In the genomic region with DNA sequence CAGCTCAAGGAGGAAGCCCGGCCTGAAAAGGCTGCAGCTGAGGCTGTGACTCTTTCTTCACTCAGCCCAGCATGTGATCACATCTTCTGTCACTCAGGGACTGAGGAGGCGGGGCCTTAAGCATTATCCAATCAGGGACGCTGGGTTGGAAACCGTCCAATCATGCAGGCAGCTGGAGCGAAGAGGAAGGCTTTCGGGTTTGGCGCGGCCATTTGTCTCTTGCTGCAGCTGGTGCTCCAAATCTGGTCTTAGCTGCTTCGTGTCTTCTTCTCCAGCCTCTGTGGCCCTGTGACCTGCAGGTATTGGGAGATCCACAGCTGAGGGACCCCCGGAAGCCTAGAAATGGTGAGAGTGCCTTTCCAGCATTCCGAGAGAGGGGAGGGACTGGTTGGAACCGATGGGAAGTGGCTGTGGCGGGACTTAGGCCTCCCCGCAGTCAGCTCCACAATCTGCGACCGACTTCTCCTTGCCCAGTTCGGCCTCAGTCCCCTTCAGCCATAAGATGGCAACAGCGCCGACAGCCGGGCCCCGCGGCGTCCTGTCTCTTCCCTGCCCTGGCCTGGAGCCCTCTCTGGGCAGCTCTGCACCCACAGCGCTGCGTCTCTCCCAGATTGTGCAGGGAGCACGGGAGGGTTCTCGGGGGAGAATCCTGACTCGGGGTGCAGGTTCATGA, we compare ENCODE assay signal across 1 cellular context.
A peak's percentile ranks its signal among the peaks of the same experiment; 100 is the strongest.
TF ChIP-seq lines count a peak whose summit lies in the region.

A gene (plus strand): TSS at position 210 of the 673 bp plus-strand sequence. CDS start 133 bp downstream, at position 343.

TF ChIP-seq in SK-N-SH, 30 proteins besides CTCF, POLR2A, EP300 and RAD21 (continued from another document):
- no peak for TF ChIP-seq TEAD4 (IDR thresholded peaks at IDR 0.05; ENCODE audit: borderline replicate concordance, insufficient read depth)
- no peak for TF ChIP-seq FOSL2 (IDR thresholded peaks at IDR 0.05; ENCODE audit: borderline replicate concordance, low read depth)
- TF ChIP-seq, protein P1, sequence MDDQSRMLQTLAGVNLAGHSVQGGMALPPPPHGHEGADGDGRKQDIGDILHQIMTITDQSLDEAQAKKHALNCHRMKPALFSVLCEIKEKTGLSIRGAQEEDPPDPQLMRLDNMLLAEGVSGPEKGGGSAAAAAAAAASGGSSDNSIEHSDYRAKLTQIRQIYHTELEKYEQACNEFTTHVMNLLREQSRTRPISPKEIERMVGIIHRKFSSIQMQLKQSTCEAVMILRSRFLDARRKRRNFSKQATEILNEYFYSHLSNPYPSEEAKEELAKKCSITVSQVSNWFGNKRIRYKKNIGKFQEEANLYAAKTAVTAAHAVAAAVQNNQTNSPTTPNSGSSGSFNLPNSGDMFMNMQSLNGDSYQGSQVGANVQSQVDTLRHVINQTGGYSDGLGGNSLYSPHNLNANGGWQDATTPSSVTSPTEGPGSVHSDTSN (IDR thresholded peaks at IDR 0.05), result peak; percentile 96
- TF ChIP-seq CHD2 (IDR thresholded peaks at IDR 0.05; ENCODE audit: low read length, partially characterized antibody), result peak; percentile 51
- TF ChIP-seq POLR2AphosphoS5 (IDR thresholded peaks at IDR 0.05; ENCODE audit: low read depth, low read length), result peak; percentile 47; the same call in 1 of the 2 replicates
- TF ChIP-seq MXI1 (IDR thresholded peaks at IDR 0.05; ENCODE audit: low read depth, low read length), result peak; percentile 81
- TF ChIP-seq MEF2A (IDR thresholded peaks at IDR 0.05; ENCODE audit: borderline replicate concordance, low read depth), result no peak
- TF ChIP-seq RCOR1 (IDR thresholded peaks at IDR 0.05; ENCODE audit: low read length), result no peak
- TF ChIP-seq, protein P2, sequence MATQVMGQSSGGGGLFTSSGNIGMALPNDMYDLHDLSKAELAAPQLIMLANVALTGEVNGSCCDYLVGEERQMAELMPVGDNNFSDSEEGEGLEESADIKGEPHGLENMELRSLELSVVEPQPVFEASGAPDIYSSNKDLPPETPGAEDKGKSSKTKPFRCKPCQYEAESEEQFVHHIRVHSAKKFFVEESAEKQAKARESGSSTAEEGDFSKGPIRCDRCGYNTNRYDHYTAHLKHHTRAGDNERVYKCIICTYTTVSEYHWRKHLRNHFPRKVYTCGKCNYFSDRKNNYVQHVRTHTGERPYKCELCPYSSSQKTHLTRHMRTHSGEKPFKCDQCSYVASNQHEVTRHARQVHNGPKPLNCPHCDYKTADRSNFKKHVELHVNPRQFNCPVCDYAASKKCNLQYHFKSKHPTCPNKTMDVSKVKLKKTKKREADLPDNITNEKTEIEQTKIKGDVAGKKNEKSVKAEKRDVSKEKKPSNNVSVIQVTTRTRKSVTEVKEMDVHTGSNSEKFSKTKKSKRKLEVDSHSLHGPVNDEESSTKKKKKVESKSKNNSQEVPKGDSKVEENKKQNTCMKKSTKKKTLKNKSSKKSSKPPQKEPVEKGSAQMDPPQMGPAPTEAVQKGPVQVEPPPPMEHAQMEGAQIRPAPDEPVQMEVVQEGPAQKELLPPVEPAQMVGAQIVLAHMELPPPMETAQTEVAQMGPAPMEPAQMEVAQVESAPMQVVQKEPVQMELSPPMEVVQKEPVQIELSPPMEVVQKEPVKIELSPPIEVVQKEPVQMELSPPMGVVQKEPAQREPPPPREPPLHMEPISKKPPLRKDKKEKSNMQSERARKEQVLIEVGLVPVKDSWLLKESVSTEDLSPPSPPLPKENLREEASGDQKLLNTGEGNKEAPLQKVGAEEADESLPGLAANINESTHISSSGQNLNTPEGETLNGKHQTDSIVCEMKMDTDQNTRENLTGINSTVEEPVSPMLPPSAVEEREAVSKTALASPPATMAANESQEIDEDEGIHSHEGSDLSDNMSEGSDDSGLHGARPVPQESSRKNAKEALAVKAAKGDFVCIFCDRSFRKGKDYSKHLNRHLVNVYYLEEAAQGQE (IDR thresholded peaks at IDR 0.05; ENCODE audit: low read depth, low read length), result no peak
- no peak for TF ChIP-seq SMC3 (IDR thresholded peaks at IDR 0.05; ENCODE audit: low read depth, low read length)
- no peak for TF ChIP-seq GATA2 (CRISPR knock-in tag; IDR thresholded peaks at IDR 0.05)
- TF ChIP-seq FOXJ3 (CRISPR knock-in tag; IDR thresholded peaks at IDR 0.05), result no peak
- TF ChIP-seq, protein P3, sequence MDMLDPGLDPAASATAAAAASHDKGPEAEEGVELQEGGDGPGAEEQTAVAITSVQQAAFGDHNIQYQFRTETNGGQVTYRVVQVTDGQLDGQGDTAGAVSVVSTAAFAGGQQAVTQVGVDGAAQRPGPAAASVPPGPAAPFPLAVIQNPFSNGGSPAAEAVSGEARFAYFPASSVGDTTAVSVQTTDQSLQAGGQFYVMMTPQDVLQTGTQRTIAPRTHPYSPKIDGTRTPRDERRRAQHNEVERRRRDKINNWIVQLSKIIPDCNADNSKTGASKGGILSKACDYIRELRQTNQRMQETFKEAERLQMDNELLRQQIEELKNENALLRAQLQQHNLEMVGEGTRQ (IDR thresholded peaks at IDR 0.05; ENCODE audit: borderline replicate concordance, low read depth, low read length), result peak; percentile 69
- TF ChIP-seq TCF12 (IDR thresholded peaks at IDR 0.05), result no peak
- TF ChIP-seq, protein P4, sequence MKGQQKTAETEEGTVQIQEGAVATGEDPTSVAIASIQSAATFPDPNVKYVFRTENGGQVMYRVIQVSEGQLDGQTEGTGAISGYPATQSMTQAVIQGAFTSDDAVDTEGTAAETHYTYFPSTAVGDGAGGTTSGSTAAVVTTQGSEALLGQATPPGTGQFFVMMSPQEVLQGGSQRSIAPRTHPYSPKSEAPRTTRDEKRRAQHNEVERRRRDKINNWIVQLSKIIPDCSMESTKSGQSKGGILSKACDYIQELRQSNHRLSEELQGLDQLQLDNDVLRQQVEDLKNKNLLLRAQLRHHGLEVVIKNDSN (IDR thresholded peaks at IDR 0.05; ENCODE audit: borderline replicate concordance, low read depth), result peak; percentile 88
- no peak for TF ChIP-seq NRF1 (IDR thresholded peaks at IDR 0.05; ENCODE audit: low read depth, low read length)
- peak; percentile 34; the same call in 1 of the 2 replicates for TF ChIP-seq RFX5 (IDR thresholded peaks at IDR 0.05; ENCODE audit: low read length)
